20 cellular contexts compared by ENCODE assay signal in genomic region chr12:22598141-22598762, GRCh38.
"Had no signal": no experiment of that assay in that cellular context is flagged by ENCODE, and none has a peak within 500 bp of the region (broad histone marks: within the 10 kb centered on the region; RNA-seq: fewer than 3 reads in every experiment).

No MANE protein-coding gene starts in this region.

- ATAC-seq: activated T-cell treated with anti-CD3 and anti-CD28 coated beads, Interleukin-2, amount 50 U/mL, for 72 hours; heart right ventricle; left lung; right cardiac atrium; stimulated activated effector memory CD8-positive, alpha-beta T cell treated with anti-CD3 and anti-CD28 coated beads, Interleukin-12 subunit alpha, Interleukin-12 subunit beta, amount 100 ng/mL, for 72 hours had no signal

- H3K27me3 ChIP-seq: brain microvascular endothelial cell, heart right ventricle, left lung, stomach had no signal

- H3K27ac ChIP-seq: brain microvascular endothelial cell, heart right ventricle, left lung, prostate gland, stomach, WERI-Rb-1 had no signal

- H3K9me3 ChIP-seq: prostate gland, stomach had no signal

- H3K36me3 ChIP-seq: brain microvascular endothelial cell, heart right ventricle, left lung, prostate gland, stomach, WERI-Rb-1 had no signal

- H3K4me1 ChIP-seq: heart right ventricle, left lung, prostate gland, stomach had no signal

- H3K4me2 ChIP-seq: smooth muscle cell had no signal

- H3K4me3 ChIP-seq: heart right ventricle, left lung, prostate gland, smooth muscle cell, stomach had no signal

- DNase-seq: activated CD4-positive, alpha-beta T cell treated with anti-CD3 and anti-CD28 coated beads, Interleukin-2, amount 50 U/mL, for 4 hours; activated effector memory CD4-positive, alpha-beta T cell treated with anti-CD3 and anti-CD28 coated beads, Interleukin-2, amount 50 U/mL, for 16 hours; activated naive CD4-positive, alpha-beta T cell treated with anti-CD3 and anti-CD28 coated beads, Interleukin-2, amount 50 U/mL, for 16 hours; activated T-cell treated with anti-CD3 and anti-CD28 coated beads, Interleukin-2, amount 50 U/mL, for 72 hours; aorta; brain microvascular endothelial cell; cortex of kidney; heart right ventricle; left lung; mammary epithelial cell; naive B cell; right cardiac atrium; stimulated activated CD4-positive, alpha-beta T cell treated with anti-CD3 and anti-CD28 coated beads, Interleukin-4, amount 100 ng/mL, for 24 hours; stomach; T-helper 2 cell; trophoblast cell; WERI-Rb-1 had no signal
